8 cellular contexts compared by ENCODE assay signal in genomic region chr14:69260979-69261605, GRCh38. TPM values are rescaled to one million over a fixed set of nuclear protein-coding genes. Genes with fewer than 3 reads are reported as not detected.
DNase-seq lines count a peak whose midpoint lies in the region; ATAC-seq, FAIRE-seq and TF ChIP-seq lines count a peak whose summit lies in the region.

No MANE protein-coding gene starts in this region.

- TF ChIP-seq CTCF in GM13977 (IDR thresholded peaks at IDR 0.05; ENCODE audit: extremely low read depth, insufficient read depth, missing control alignments) (peak; percentile 78), bronchial epithelial cell (IDR thresholded peaks at IDR 0.05; ENCODE audit: insufficient read depth, low read length, severe bottlenecking) (peak; percentile 59)

- no peak overlapping the region for H3K27ac ChIP-seq in SJCRH30

- H3K4me3 ChIP-seq in SJCRH30 (peak overlapping the region; percentile 83), bronchial epithelial cell (ENCODE audit: low read depth, low read length) (peak overlapping the region; percentile 3)

- H3K27me3 ChIP-seq in SJCRH30, result no peaks in the 10 kb centered on the region
- peaks cover 32% of the 10 kb centered on the region for H3K27me3 ChIP-seq in bronchial epithelial cell (ENCODE audit: control insufficient read depth, insufficient read depth, low read length)

- DNase-seq in 8988T (peak; percentile 86), GM13977 (ENCODE audit: low spot score) (peak; percentile 92), SJCRH30 (peak; percentile 19 to 37), bronchial epithelial cell (ENCODE audit: low read depth) (no peak), left lobe of liver (ENCODE audit: low spot score) (peak; percentile 64), putamen (ENCODE audit: low spot score) (no peak)
- DNase-seq in stimulated activated CD8-positive, alpha-beta memory T cell treated with anti-CD3 and anti-CD28 coated beads, Interleukin-15, amount 100 ng/mL, for 48 hours (ENCODE audit: low read depth in 2 of 2), result peak; percentile 17 to 27

- H3K36me3 ChIP-seq in SJCRH30 (no peaks in the 10 kb centered on the region), bronchial epithelial cell (ENCODE audit: control insufficient read depth, insufficient read depth, low read length) (no peaks in the 10 kb centered on the region)

- in situ Hi-C loops in GM13977 (cut with MboI; ENCODE audit: low pct_unique_long_range_greater_than_20kb, low sequenced_read_pairs, unreplicated experiment), result no loop called here

- ATAC-seq in left lobe of liver, result peak; percentile 86
- ATAC-seq in GM18907 (IDR thresholded peaks at IDR 0.05; ENCODE audit: unreplicated experiment), result no peak

- H3K4me1 ChIP-seq in SJCRH30, result no peaks in the 10 kb centered on the region

- no peak for FAIRE-seq in bronchial epithelial cell (lab: Jason Lieb, UNC)

- no peaks in the 10 kb centered on the region for H3K9me3 ChIP-seq in SJCRH30 (replicated peaks)

RNA-seq across cellular contexts. Expression of gene GALNT16, which starts 1.1 kb away (rescaled TPM):
- total RNA-seq in SJCRH30 (2014; rRNA removed; shearing (Covaris generic)), result 6.8 and 8.6 TPM in 2 replicates
- total RNA-seq in bronchial epithelial cell (not detected in 2 replicates), left lobe of liver (1.1 TPM)

Comparison
In these comparisons a context has a peak if more than half of its experiments do, and no peak if none do; other contexts are left out.
1. DNase-seq: peak in 8988T (single experiment), GM13977 (single experiment), SJCRH30 (2 of 2), left lobe of liver (single experiment) and stimulated activated CD8-positive, alpha-beta memory T cell treated with anti-CD3 and anti-CD28 coated beads, Interleukin-15, amount 100 ng/mL, for 48 hours (2 of 2); none in bronchial epithelial cell (single experiment) and putamen (single experiment).